Comparison of ENCODE assay signal across 15 cellular contexts in genomic region chr1:159077657-159077961, GRCh38. TPM values are rescaled to one million over a fixed set of nuclear protein-coding genes. Genes with fewer than 3 reads are reported as not detected.
DNase-seq lines count a peak whose midpoint lies in the region; ATAC-seq and TF ChIP-seq lines count a peak whose summit lies in the region.
"Had no signal": no experiment of that assay in that cellular context is flagged by ENCODE, and none has a peak within 500 bp of the region (broad histone marks: within the 10 kb centered on the region; RNA-seq: fewer than 3 reads in every experiment).

No MANE protein-coding gene starts in this region.

- peak overlapping the region; percentile 94 for H3K27ac Mint-ChIP-seq in activated naive CD4-positive, alpha-beta T cell treated with anti-CD3 and anti-CD28 coated beads, Interleukin-2, amount 50 U/mL, for 24 hours
- H3K27ac Mint-ChIP-seq in effector memory CD8-positive, alpha-beta T cell, result peak overlapping the region; percentile 94 to 95
- H3K27ac Mint-ChIP-seq: endodermal cell had no signal

- H3K4me1 ChIP-seq in Peyer's patch, result no peaks in the 10 kb centered on the region
- no peaks in the 10 kb centered on the region for H3K4me1 ChIP-seq in thymus (ENCODE audit: control insufficient read depth, insufficient read depth, low read length)

- H3K9me3 ChIP-seq in Peyer's patch (no peaks in the 10 kb centered on the region), thymus (ENCODE audit: control insufficient read depth) (no peaks in the 10 kb centered on the region)

- peaks cover 20% of the 10 kb centered on the region for H3K4me1 Mint-ChIP-seq in activated naive CD4-positive, alpha-beta T cell treated with anti-CD3 and anti-CD28 coated beads, Interleukin-2, amount 50 U/mL, for 24 hours
- peaks cover 22 to 24% of the 10 kb centered on the region in 2 donors for H3K4me1 Mint-ChIP-seq in effector memory CD8-positive, alpha-beta T cell (ENCODE audit: low read depth in 2 of 2)

- H3K27me3 ChIP-seq in Peyer's patch (no peaks in the 10 kb centered on the region), thymus (ENCODE audit: control insufficient read depth, insufficient read depth) (no peaks in the 10 kb centered on the region)

- H3K9me3 Mint-ChIP-seq in activated naive CD4-positive, alpha-beta T cell treated with anti-CD3 and anti-CD28 coated beads, Interleukin-2, amount 50 U/mL, for 24 hours, result no peaks in the 10 kb centered on the region
- no peaks in the 10 kb centered on the region for H3K9me3 Mint-ChIP-seq in effector memory CD8-positive, alpha-beta T cell
- H3K9me3 Mint-ChIP-seq: endodermal cell had no signal

- H3K4me3 Mint-ChIP-seq in activated naive CD4-positive, alpha-beta T cell treated with anti-CD3 and anti-CD28 coated beads, Interleukin-2, amount 50 U/mL, for 24 hours, result no peak overlapping the region
- peak overlapping the region; percentile 74 to 81 for H3K4me3 Mint-ChIP-seq in effector memory CD8-positive, alpha-beta T cell
- H3K4me3 Mint-ChIP-seq: endodermal cell had no signal

- no peak for TF ChIP-seq CTCF in Peyer's patch (IDR thresholded peaks at IDR 0.05)

- H3K27me3 Mint-ChIP-seq in activated naive CD4-positive, alpha-beta T cell treated with anti-CD3 and anti-CD28 coated beads, Interleukin-2, amount 50 U/mL, for 24 hours, result peaks cover 1% of the 10 kb centered on the region
- peaks cover 3 to 4% of the 10 kb centered on the region in 2 donors for H3K27me3 Mint-ChIP-seq in effector memory CD8-positive, alpha-beta T cell

- H3K36me3 Mint-ChIP-seq in activated naive CD4-positive, alpha-beta T cell treated with anti-CD3 and anti-CD28 coated beads, Interleukin-2, amount 50 U/mL, for 24 hours, result no peaks in the 10 kb centered on the region
- peaks cover 17% of the 10 kb centered on the region for H3K36me3 Mint-ChIP-seq in effector memory CD8-positive, alpha-beta T cell (ENCODE audit: insufficient read depth)

- no peak for ATAC-seq in effector memory CD8-positive, alpha-beta T cell (replicated peaks)

- no peak for TF ChIP-seq POLR2A in Peyer's patch (IDR thresholded peaks at IDR 0.05)

- no peak for DNase-seq in activated naive CD4-positive, alpha-beta T cell treated with Interleukin-2 at 50 U/mL for 16 hours
- DNase-seq in Peyer's patch (no peak), NCI-H446 treated with DMSO at 0.1 percent for 48 hours (lab: John Stamatoyannopoulos, UW) (no peak), NCI-H510A (lab: John Stamatoyannopoulos, UW) (no peak), SK-N-DZ (ENCODE audit: low spot score) (no peak)
- no peak for DNase-seq in effector memory CD8-positive, alpha-beta T cell
- DNase-seq: endodermal cell, KG1, NCI-H187 treated with DMSO at 0.1 percent for 48 hours, NCI-H774, retina, SHP77 had no signal

- H3K27ac ChIP-seq in Peyer's patch (peak overlapping the region; percentile 73 to 87 (median 80)), thymus (ENCODE audit: low read depth) (peak overlapping the region; percentile 36)

- no peaks in the 10 kb centered on the region for H3K36me3 ChIP-seq in Peyer's patch
- H3K36me3 ChIP-seq in thymus (ENCODE audit: control insufficient read depth, insufficient read depth), result no peaks in the 10 kb centered on the region

- H3K4me3 ChIP-seq in Peyer's patch, result peak overlapping the region in 2 of 4 donors; percentile 39 to 43
- H3K4me3 ChIP-seq in thymus (ENCODE audit: low read length), result no peak overlapping the region

- 94% methylated on average over 1 of the region's 1 CpG for WGBS in thymus

RNA-seq across cellular contexts. Expression of gene AIM2, which starts 1.0 kb away (rescaled TPM):
- 100 to 1,000 TPM in 1 of 4 donors, 1 to 10 TPM in 3; 1.5 to 170 (median 6.4) TPM for total RNA-seq in Peyer's patch
- polyA plus RNA-seq in thymus, result 7.6 TPM
- not detected in 2 replicates for polyA plus RNA-seq in SK-N-DZ (2014; cell fraction: cytosol; rRNA removed)
- not detected in 2 replicates for polyA plus RNA-seq in SK-N-DZ (2014; cell fraction: nucleus; rRNA removed)
- total RNA-seq: glomerular endothelial cell had no signal
